Comparison of ENCODE assay signal across 9 cellular contexts in the genomic region with DNA sequence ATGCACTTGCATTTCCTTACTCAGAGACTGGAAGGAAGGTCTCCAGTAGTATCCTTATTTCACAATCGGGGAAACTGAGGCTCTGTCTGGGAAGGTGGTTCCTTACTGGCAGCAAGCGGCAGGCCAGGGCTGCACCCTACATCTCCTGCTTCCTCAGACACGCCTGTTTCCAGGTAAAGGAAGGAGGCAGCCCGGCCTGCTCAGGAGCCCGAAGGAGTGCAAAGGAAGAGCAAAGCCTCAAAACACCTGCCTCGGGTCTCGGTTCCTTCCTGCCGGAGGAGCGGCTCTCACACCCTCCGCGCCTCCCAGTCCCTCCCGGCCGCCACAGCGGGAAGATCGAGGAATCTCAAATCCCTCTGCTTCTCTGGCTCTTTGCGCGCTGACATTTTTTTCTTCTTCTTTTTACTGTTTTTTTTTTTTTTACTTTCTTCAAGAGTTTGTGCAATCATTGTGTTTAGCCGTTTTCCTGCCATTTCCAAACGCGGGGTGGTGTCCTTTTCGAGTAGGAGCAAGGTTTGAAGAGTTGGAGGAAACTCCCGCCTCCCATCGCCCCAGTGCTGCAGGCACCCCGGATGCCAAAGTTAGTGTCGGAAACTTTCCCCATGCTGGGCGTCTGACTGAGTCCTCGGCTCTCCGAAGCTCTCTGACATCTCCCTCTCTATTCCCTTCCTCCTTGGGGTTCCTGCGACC. TPM values are rescaled to one million over a fixed set of nuclear protein-coding genes. Genes with fewer than 3 reads are reported as not detected.
A peak's percentile ranks its signal among the peaks of the same experiment; 100 is the strongest.
DNase-seq lines count a peak whose midpoint lies in the region; ATAC-seq and TF ChIP-seq lines count a peak whose summit lies in the region.
"Had no signal": no experiment of that assay in that cellular context is flagged by ENCODE, and none has a peak within 500 bp of the region (broad histone marks: within the 10 kb centered on the region; RNA-seq: fewer than 3 reads in every experiment).

No MANE protein-coding gene starts in this region.

- peaks cover 17% of the 10 kb centered on the region for H3K4me1 Mint-ChIP-seq in Calu3 (ENCODE audit: low read depth, unreplicated experiment)
- H3K4me1 Mint-ChIP-seq in activated CD4-positive, alpha-beta memory T cell treated with anti-CD3 and anti-CD28 coated beads, Interleukin-2, amount 10 ng/mL, durations not matched to agents 7 days and 5 days, result peaks cover 23% of the 10 kb centered on the region

- H3K4me3 ChIP-seq in trophoblast cell (ENCODE audit: low read depth, low read length), result no peak overlapping the region

- no peaks in the 10 kb centered on the region for H3K9me3 Mint-ChIP-seq in Calu3 (ENCODE audit: low read depth, unreplicated experiment)
- no peaks in the 10 kb centered on the region for H3K9me3 Mint-ChIP-seq in activated CD4-positive, alpha-beta memory T cell treated with anti-CD3 and anti-CD28 coated beads, Interleukin-2, amount 10 ng/mL, durations not matched to agents 7 days and 5 days

- H3K36me3 Mint-ChIP-seq in Calu3 (ENCODE audit: insufficient read depth, unreplicated experiment), result no peaks in the 10 kb centered on the region
- no peaks in the 10 kb centered on the region for H3K36me3 Mint-ChIP-seq in activated CD4-positive, alpha-beta memory T cell treated with anti-CD3 and anti-CD28 coated beads, Interleukin-2, amount 10 ng/mL, durations not matched to agents 7 days and 5 days (ENCODE audit: low read depth)

- H3K27me3 ChIP-seq in trophoblast cell (ENCODE audit: insufficient read depth, low read length), result peaks cover 30% of the 10 kb centered on the region

- no peak overlapping the region for H2BK12ac ChIP-seq in trophoblast cell (ENCODE audit: low read length)

- no peak overlapping the region for H2AFZ ChIP-seq in trophoblast cell (ENCODE audit: insufficient read depth, low read length, poor library complexity)

- intact Hi-C loops in Calu3 (cut with micrococcal nuclease; ENCODE audit: unreplicated experiment), result no loop called here

- H2BK5ac ChIP-seq in trophoblast cell (ENCODE audit: low read depth, low read length, poor library complexity), result no peak overlapping the region

- H3K18ac ChIP-seq in trophoblast cell (ENCODE audit: low read length), result no peak overlapping the region

- BruUV-seq in Calu3 (replicated peaks; lab: Mats Ljungman, UMichigan), result no TSS peak

- CTCF ChIA-PET in Calu3 (lab: Charles Lee), result interaction anchor here (0.7 to 1.0 kb wide), 2 partner anchors 9 to 75 kb away, joined by 3 read pairs; no protein-coding TSS in a partner anchor
- CTCF ChIA-PET in activated CD4-positive, alpha-beta memory T cell treated with anti-CD3 and anti-CD28 coated beads, Interleukin-2, amount 10 ng/mL, durations not matched to agents 7 days and 5 days (lab: Charles Lee), result interaction anchor here (1.7 kb wide), 1 partner anchor 179 kb away, joined by 11 read pairs; no protein-coding TSS in a partner anchor

- peaks cover 2% of the 10 kb centered on the region for H3K9me3 ChIP-seq in trophoblast cell (ENCODE audit: insufficient read depth, low read depth, low read length)

- no peak overlapping the region for H3K4ac ChIP-seq in trophoblast cell (ENCODE audit: low read depth, low read length)

- TF ChIP-seq CTCF in Calu3 (IDR thresholded peaks at IDR 0.05; ENCODE audit: unreplicated experiment), result peak; percentile 6

- H3K36me3 ChIP-seq in trophoblast cell (ENCODE audit: control insufficient read depth in 1 of 2, insufficient read depth in 2 of 2, low read length in 2 of 2), result no peaks in the 10 kb centered on the region

- H3K27ac ChIP-seq in trophoblast cell (ENCODE audit: low read depth, low read length), result no peak overlapping the region

- no peaks in the 10 kb centered on the region for H3K79me2 ChIP-seq in trophoblast cell (ENCODE audit: control insufficient read depth, insufficient read depth, low read length, poor library complexity)

- POLR2A ChIA-PET in activated CD4-positive, alpha-beta memory T cell treated with anti-CD3 and anti-CD28 coated beads, Interleukin-2, amount 10 ng/mL, durations not matched to agents 7 days and 5 days (lab: Charles Lee), result no interaction called here

- no CpG with 5 or more reads among the region's 29 CpGs for WGBS in trophoblast cell (ENCODE audit: extremely low coverage, insufficient coverage, insufficient read length)

- peak overlapping the region; percentile 57 for H3K4me3 Mint-ChIP-seq in Calu3 (ENCODE audit: low read depth, unreplicated experiment)
- peak overlapping the region; percentile 44 for H3K4me3 Mint-ChIP-seq in activated CD4-positive, alpha-beta memory T cell treated with anti-CD3 and anti-CD28 coated beads, Interleukin-2, amount 10 ng/mL, durations not matched to agents 7 days and 5 days

- peak; percentile 14 for DNase-seq in Calu3
- DNase-seq in activated CD4-positive, alpha-beta memory T cell treated with anti-CD3 and anti-CD28 coated beads, Interleukin-2, amount 10 ng/mL, durations not matched to agents 7 days and 5 days, result no peak
- DNase-seq in germinal center (ENCODE audit: low spot score), result peak; percentile 36
- DNase-seq in trophoblast cell, result peak in 1 of 2 donors; percentile 45
- no peak for DNase-seq in NCI-H1092 treated with DMSO at 0.1 percent for 48 hours (lab: John Stamatoyannopoulos, UW)

- peak overlapping the region; percentile 66 for H3K4me2 ChIP-seq in trophoblast cell (ENCODE audit: low read length)

- H3K27me3 Mint-ChIP-seq in Calu3 (ENCODE audit: unreplicated experiment), result peaks cover 73% of the 10 kb centered on the region
- peaks cover 53% of the 10 kb centered on the region for H3K27me3 Mint-ChIP-seq in activated CD4-positive, alpha-beta memory T cell treated with anti-CD3 and anti-CD28 coated beads, Interleukin-2, amount 10 ng/mL, durations not matched to agents 7 days and 5 days

- H2BK120ac ChIP-seq in trophoblast cell (ENCODE audit: insufficient read depth, low read length, poor library complexity), result no peak overlapping the region

- H3K14ac ChIP-seq in trophoblast cell (ENCODE audit: low read length), result no peak overlapping the region

- H4K8ac ChIP-seq in trophoblast cell (ENCODE audit: low read depth, low read length), result no peak overlapping the region

- no peak overlapping the region for H4K91ac ChIP-seq in trophoblast cell (ENCODE audit: low read depth, low read length)

- H3K23ac ChIP-seq in trophoblast cell (ENCODE audit: low read length), result no peak overlapping the region

- H4K12ac ChIP-seq in trophoblast cell (ENCODE audit: low read depth, low read length), result no peak overlapping the region

- H3K79me1 ChIP-seq in trophoblast cell (ENCODE audit: low read length), result no peaks in the 10 kb centered on the region

- H2AK5ac ChIP-seq in trophoblast cell (ENCODE audit: low read length), result no peak overlapping the region

- H3K9ac ChIP-seq in trophoblast cell (ENCODE audit: low read length), result no peak overlapping the region

- H3K4me1 ChIP-seq in trophoblast cell (ENCODE audit: control insufficient read depth in 1 of 2, insufficient read depth in 2 of 2, low read length in 2 of 2), result peaks cover 8 to 10% of the 10 kb centered on the region in 2 experiments

- no peak overlapping the region for H3K27ac Mint-ChIP-seq in Calu3 (ENCODE audit: unreplicated experiment)
- H3K27ac Mint-ChIP-seq in activated CD4-positive, alpha-beta memory T cell treated with anti-CD3 and anti-CD28 coated beads, Interleukin-2, amount 10 ng/mL, durations not matched to agents 7 days and 5 days, result no peak overlapping the region

- ATAC-seq in HG03095 (IDR thresholded peaks at IDR 0.05; ENCODE audit: unreplicated experiment) (peak; percentile 8), HG03135 (IDR thresholded peaks at IDR 0.05; ENCODE audit: unreplicated experiment) (no peak), HG02981 (IDR thresholded peaks at IDR 0.05; ENCODE audit: unreplicated experiment) (no peak)

RNA-seq across cellular contexts. Expression of a gene that starts 1.0 kb away (rescaled TPM):
- total RNA-seq in Calu3 (2022), result not detected in 2 replicates
- not detected for total RNA-seq in activated CD4-positive, alpha-beta memory T cell treated with anti-CD3 and anti-CD28 coated beads, Interleukin-2, amount 10 ng/mL, durations not matched to agents 7 days and 5 days
- 0.14 and 0.15 TPM in 2 replicates for polyA plus RNA-seq in trophoblast cell (2013)
- total RNA-seq: RPMI7951 had no signal

Comparison
In these comparisons a context has a peak if more than half of its experiments do, and no peak if none do; other contexts are left out.
1. DNase-seq: peak in Calu3 (single experiment) and germinal center (single experiment); none in activated CD4-positive, alpha-beta memory T cell treated with anti-CD3 and anti-CD28 coated beads, Interleukin-2, amount 10 ng/mL, durations not matched to agents 7 days and 5 days (single experiment) and NCI-H1092 treated with DMSO at 0.1 percent for 48 hours (single experiment).